In the genomic region with DNA sequence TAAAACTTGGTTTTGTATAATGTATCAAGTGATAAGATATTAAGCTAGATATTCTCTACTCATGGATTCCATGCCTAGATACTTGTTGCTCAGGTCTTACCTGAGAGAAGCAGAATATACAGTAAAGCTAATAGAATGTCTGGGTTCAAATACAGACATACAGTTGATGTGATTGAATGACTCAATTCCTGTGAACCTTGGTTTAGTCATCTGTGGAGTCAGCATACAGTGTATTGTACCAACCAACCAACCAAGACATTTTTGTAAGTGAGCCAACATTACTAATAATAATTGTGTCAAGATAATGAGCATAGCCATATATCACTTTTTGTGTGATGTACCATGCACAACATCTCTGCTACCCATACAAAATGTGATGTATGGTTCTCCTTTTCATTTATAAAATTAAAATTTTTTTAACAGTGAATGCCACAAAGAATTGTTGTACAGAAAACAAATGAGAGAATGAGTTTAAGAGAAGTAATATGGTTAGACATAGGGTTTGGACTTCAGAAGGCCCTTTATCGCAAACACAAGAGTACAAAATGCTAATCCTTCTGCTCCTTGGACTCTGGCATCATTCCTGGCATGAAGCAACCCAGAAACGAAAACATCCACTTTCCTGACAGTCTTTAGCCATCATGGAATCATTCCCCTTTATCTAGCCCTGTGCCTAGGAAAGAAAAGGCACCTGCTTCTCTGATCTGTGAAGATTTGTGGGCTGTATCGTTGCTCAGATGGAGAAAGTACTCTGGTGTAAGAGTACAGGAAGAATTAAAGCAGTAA, we compare ENCODE assay signal across 20 cellular contexts.
DNase-seq lines count a peak whose midpoint lies in the region; FAIRE-seq and TF ChIP-seq lines count a peak whose summit lies in the region.
"Had no signal": no experiment of that assay in that cellular context is flagged by ENCODE, and none has a peak within 500 bp of the region (broad histone marks: within the 10 kb centered on the region; RNA-seq: fewer than 3 reads in every experiment).

No MANE protein-coding gene starts in this region.

- H3K9me3 ChIP-seq in esophagus muscularis mucosa, result peaks cover 0 to 21% (median 16%) of the 10 kb centered on the region in 4 donors
- H3K9me3 ChIP-seq: SJCRH30 had no signal

- H3K4me1 ChIP-seq in esophagus muscularis mucosa, result no peaks in the 10 kb centered on the region
- H3K4me1 ChIP-seq: Caco-2, SJCRH30 had no signal

- intact Hi-C loops in esophagus muscularis mucosa (cut with DNase I), result no loop called here

- TF ChIP-seq CTCF in astrocyte of the spinal cord (IDR thresholded peaks at IDR 0.05; ENCODE audit: low read depth, low read length), result no peak
- no peak for TF ChIP-seq CTCF in foreskin fibroblast (IDR thresholded peaks at IDR 0.05; ENCODE audit: low read depth, low read length)
- no peak for TF ChIP-seq CTCF in esophagus muscularis mucosa (IDR thresholded peaks at IDR 0.05)

- H3K36me3 ChIP-seq in esophagus muscularis mucosa, result no peaks in the 10 kb centered on the region
- H3K36me3 ChIP-seq: SJCRH30 had no signal

- TF ChIP-seq POLR2A in esophagus muscularis mucosa (IDR thresholded peaks at IDR 0.05; ENCODE audit: low read depth), result no peak

- WGBS in esophagus muscularis mucosa, result 72% methylated on average over 3 of the region's 3 CpGs

- no peak for FAIRE-seq in urothelium cell line (lab: Jason Lieb, UNC)
- FAIRE-seq: H54 had no signal

- DNase-seq in HT1080 (ENCODE audit: low read depth), result peak; percentile 76
- DNase-seq in astrocyte of the spinal cord (ENCODE audit: low read depth, low spot score), result peak; percentile 12
- peak; percentile 16 to 24 for DNase-seq in foreskin fibroblast
- DNase-seq in urothelium cell line (ENCODE audit: low spot score), result peak; percentile 5
- no peak for DNase-seq in esophagus muscularis mucosa (ENCODE audit: extremely low spot score)
- no peak for DNase-seq in ureter (ENCODE audit: low spot score)
- DNase-seq in H4 (ENCODE audit: low spot score), result no peak
- DNase-seq: Caco-2; CD4-positive, CD25-positive, alpha-beta regulatory T cell; DMS53; KBM-7; NCI-H1417 treated with DMSO at 0.1 percent for 48 hours; NCI-H1930; NCI-H446; NCI-H69; NK-92 treated with Interleukin-12 subunit alpha and Interleukin-12 subunit beta, amount 100 ng/mL, for 24 hours; RPMI8226; SJCRH30 had no signal

- no peak for TF ChIP-seq EP300 in esophagus muscularis mucosa (IDR thresholded peaks at IDR 0.05)

- in situ Hi-C loops in astrocyte of the spinal cord (cut with HindIII; ENCODE audit: low sequenced_read_pairs), result no loop called here

- H3K4me3 ChIP-seq in astrocyte of the spinal cord (ENCODE audit: low read depth, low read length), result no peak overlapping the region
- H3K4me3 ChIP-seq in foreskin fibroblast (ENCODE audit: low read depth in 1 of 2, low read length in 2 of 2), result no peak overlapping the region
- H3K4me3 ChIP-seq in esophagus muscularis mucosa, result no peak overlapping the region
- H3K4me3 ChIP-seq: SJCRH30 had no signal

- H3K27me3 ChIP-seq in esophagus muscularis mucosa, result no peaks in the 10 kb centered on the region
- H3K27me3 ChIP-seq: SJCRH30 had no signal

- no peak overlapping the region for H3K27ac ChIP-seq in esophagus muscularis mucosa (replicated peaks in 1 of 4)
- H3K27ac ChIP-seq: HL-60, SJCRH30 had no signal

Comparison
In these comparisons a context has a peak if more than half of its experiments do, and no peak if none do; other contexts are left out.
1. DNase-seq: peak in HT1080 (single experiment), astrocyte of the spinal cord (single experiment), foreskin fibroblast (2 of 2) and urothelium cell line (single experiment); none in esophagus muscularis mucosa (single experiment), ureter (single experiment) and H4 (single experiment).